ENCODE assay signal across 13 cellular contexts in the genomic region with DNA sequence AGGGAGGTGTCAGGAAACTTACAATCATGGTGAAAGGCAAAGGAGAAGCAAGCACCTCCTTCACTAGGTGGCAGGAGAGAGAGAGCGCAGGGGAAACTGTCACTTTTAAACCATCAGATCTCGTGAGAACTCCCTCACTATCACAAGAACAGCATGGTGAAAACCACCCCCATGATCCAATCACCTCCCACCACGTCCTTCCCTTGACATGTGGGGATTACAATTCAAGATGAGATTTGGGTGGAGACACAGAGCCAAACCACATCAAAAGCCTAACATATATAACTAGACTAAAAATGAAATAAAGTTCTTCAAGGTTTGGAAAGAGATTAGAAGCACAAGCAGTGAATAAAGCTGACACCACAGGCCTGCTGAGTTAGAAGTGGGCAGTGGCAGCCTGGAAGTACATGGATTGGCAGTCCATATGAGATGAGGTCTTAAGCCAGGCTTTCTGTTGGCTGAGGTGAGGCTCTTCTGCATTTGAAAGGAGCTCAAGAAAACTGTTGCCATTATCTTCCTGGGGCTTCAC.
DNase-seq lines count a peak whose midpoint lies in the region; ATAC-seq and TF ChIP-seq lines count a peak whose summit lies in the region.
"Had no signal": no experiment of that assay in that cellular context is flagged by ENCODE, and none has a peak within 500 bp of the region (broad histone marks: within the 10 kb centered on the region; RNA-seq: fewer than 3 reads in every experiment).

No MANE protein-coding gene starts in this region.

- no peak for TF ChIP-seq CTCF in spleen (IDR thresholded peaks at IDR 0.05 in 8 of 11, conservative IDR thresholded peaks at IDR 0.05 in 3 of 11)

- peaks cover 12% of the 10 kb centered on the region for H3K36me3 Mint-ChIP-seq in stimulated activated naive CD8-positive, alpha-beta T cell treated with anti-CD3 and anti-CD28 coated beads, Interleukin-15, Interleukin-2, amounts not matched to agents 100 ng/mL and 50 ng/mL, for 24 hours (ENCODE audit: low read depth)

- H3K4me3 ChIP-seq in iPS-20b (ENCODE audit: low read length) (no peak overlapping the region), spleen (no peak overlapping the region)
- H3K4me3 ChIP-seq: ascending aorta had no signal

- H3K27me3 Mint-ChIP-seq in stimulated activated naive CD8-positive, alpha-beta T cell treated with anti-CD3 and anti-CD28 coated beads, Interleukin-15, Interleukin-2, amounts not matched to agents 100 ng/mL and 50 ng/mL, for 24 hours = no peaks in the 10 kb centered on the region

- H3K4me3 Mint-ChIP-seq in stimulated activated naive CD8-positive, alpha-beta T cell treated with anti-CD3 and anti-CD28 coated beads, Interleukin-15, Interleukin-2, amounts not matched to agents 100 ng/mL and 50 ng/mL, for 24 hours = no peak overlapping the region

- H3K27me3 ChIP-seq in iPS-20b (ENCODE audit: insufficient read depth, low read length) (no peaks in the 10 kb centered on the region), spleen (replicated peaks in 1 of 7) (no peaks in the 10 kb centered on the region)
- H3K27me3 ChIP-seq: ascending aorta had no signal

- H3K9ac ChIP-seq in iPS-20b (ENCODE audit: low read depth, low read length) = no peak overlapping the region

- intact Hi-C loops in spleen (cut with DNase I; ENCODE audit: low total_unique reads) = no loop called here

- peaks cover 25% of the 10 kb centered on the region for H3K4me1 Mint-ChIP-seq in stimulated activated naive CD8-positive, alpha-beta T cell treated with anti-CD3 and anti-CD28 coated beads, Interleukin-15, Interleukin-2, amounts not matched to agents 100 ng/mL and 50 ng/mL, for 24 hours (ENCODE audit: low read depth)

- H3K36me3 ChIP-seq in iPS-20b (ENCODE audit: insufficient read depth, low read depth, low read length) = no peaks in the 10 kb centered on the region
- no peaks in the 10 kb centered on the region for H3K36me3 ChIP-seq in spleen
- H3K36me3 ChIP-seq: ascending aorta had no signal

- peaks cover 19% of the 10 kb centered on the region for H3K9me3 Mint-ChIP-seq in stimulated activated naive CD8-positive, alpha-beta T cell treated with anti-CD3 and anti-CD28 coated beads, Interleukin-15, Interleukin-2, amounts not matched to agents 100 ng/mL and 50 ng/mL, for 24 hours

- no peak for TF ChIP-seq POLR2A in spleen (IDR thresholded peaks at IDR 0.05)

- peak overlapping the region; percentile 77 for H3K27ac Mint-ChIP-seq in stimulated activated naive CD8-positive, alpha-beta T cell treated with anti-CD3 and anti-CD28 coated beads, Interleukin-15, Interleukin-2, amounts not matched to agents 100 ng/mL and 50 ng/mL, for 24 hours

- H3K27ac ChIP-seq in iPS-20b (ENCODE audit: low read length) (peak overlapping the region; percentile 61), spleen (no peak overlapping the region)
- H3K27ac ChIP-seq: ascending aorta, epithelial cell of prostate had no signal

- DNase-seq in activated T-cell treated with anti-CD3 and anti-CD28 coated beads for 48 hours (ENCODE audit: low read depth) (peak; percentile 43), activated T-cell treated with anti-CD3 and anti-CD28 coated beads for 4 hours (no peak), spleen (no peak), left lobe of liver (ENCODE audit: low spot score) (no peak)
- peak; percentile 1 for DNase-seq in activated CD4-positive, alpha-beta T cell treated with anti-CD3 and anti-CD28 coated beads, Interleukin-2, amount 50 U/mL, for 1 hour
- DNase-seq: GDM1, NCI-H774, T-helper 9 cell had no signal

- H3K4me1 ChIP-seq in iPS-20b (ENCODE audit: insufficient read depth, low read length) (peaks cover 40% of the 10 kb centered on the region; the same call in 1 of the 2 replicates), spleen (no peaks in the 10 kb centered on the region)
- H3K4me1 ChIP-seq: ascending aorta had no signal

- WGBS in spleen, 5 donors = 57 to 73% (median 60%) methylated on average over 3 of the region's 3 CpGs

- ATAC-seq in HG03108 (IDR thresholded peaks at IDR 0.05; ENCODE audit: unreplicated experiment) = no peak
- no peak for ATAC-seq in left lobe of liver

- H3K9me3 ChIP-seq in iPS-20b (ENCODE audit: insufficient read depth, low read depth, low read length) (peaks cover 6% of the 10 kb centered on the region; the same call in 1 of the 2 replicates), spleen (peaks cover 3 to 29% (median 17%) of the 10 kb centered on the region in 8 donors)

Comparison
In these comparisons a context has a peak if more than half of its experiments do, and no peak if none do; other contexts are left out.
1. DNase-seq: peak in activated T-cell treated with anti-CD3 and anti-CD28 coated beads for 48 hours (single experiment) and activated CD4-positive, alpha-beta T cell treated with anti-CD3 and anti-CD28 coated beads, Interleukin-2, amount 50 U/mL, for 1 hour (single experiment); none in activated T-cell treated with anti-CD3 and anti-CD28 coated beads for 4 hours (single experiment), spleen (single experiment) and left lobe of liver (single experiment).